In genomic region chr1:20477355-20478071, GRCh38 we compare ENCODE assay signal across 18 cellular contexts. TPM values are rescaled to one million over a fixed set of nuclear protein-coding genes. Genes with fewer than 3 reads are reported as not detected.
DNase-seq lines count a peak whose midpoint lies in the region; ATAC-seq and TF ChIP-seq lines count a peak whose summit lies in the region.
"Had no signal": no experiment of that assay in that cellular context is flagged by ENCODE, and none has a peak within 500 bp of the region (broad histone marks: within the 10 kb centered on the region; RNA-seq: fewer than 3 reads in every experiment).

No MANE protein-coding gene starts in this region.

- no peak overlapping the region for H3K4me3 Mint-ChIP-seq in HFFc6
- H3K4me3 Mint-ChIP-seq: activated T-cell treated with anti-CD3 and anti-CD28 coated beads, Interleukin-2, amount 50 U/mL, for 72 hours; natural killer cell had no signal

- DNase-seq in heart right ventricle (no peak), cardiac septum (ENCODE audit: low spot score) (no peak), fibroblast of the aortic adventitia (ENCODE audit: low read depth) (peak; percentile 64), posterior vena cava (ENCODE audit: low spot score) (no peak), GOT3 (lab: John Stamatoyannopoulos, UW) (no peak), HFFc6 (no peak)
- no peak for DNase-seq in stimulated activated CD8-positive, alpha-beta memory T cell treated with anti-CD3 and anti-CD28 coated beads, Interleukin-4, amount 100 ng/mL, for 48 hours
- DNase-seq: activated CD4-positive, alpha-beta T cell treated with anti-CD3 and anti-CD28 coated beads, Interleukin-2, amount 50 U/mL, for 1 hour; activated T-cell treated with anti-CD3 and anti-CD28 coated beads, Interleukin-2, amount 50 U/mL, for 72 hours; effector CD4-positive, alpha-beta T cell; natural killer cell; NCI-H187; NCI-H526 treated with DMSO at 0.1 percent for 48 hours; stimulated activated naive CD8-positive, alpha-beta T cell treated with anti-CD3 and anti-CD28 coated beads, Interleukin-15, Interleukin-2, amounts not matched to agents 100 U/mL and 50 U/mL, for 24 hours; T-helper 9 cell had no signal

- H3K9me3 ChIP-seq in heart right ventricle (no peaks in the 10 kb centered on the region), muscle layer of colon (ENCODE audit: low read length) (no peaks in the 10 kb centered on the region)
- H3K9me3 ChIP-seq: ascending aorta, gastroesophageal sphincter had no signal

- H3K4me1 ChIP-seq in heart right ventricle (peaks cover 8 to 33% (median 21%) of the 10 kb centered on the region in 9 donors), muscle layer of colon (ENCODE audit: insufficient read depth, low read length) (peaks cover 29% of the 10 kb centered on the region)
- H3K4me1 ChIP-seq: ascending aorta had no signal

- H3K27me3 Mint-ChIP-seq in HFFc6 (ENCODE audit: insufficient read depth): peaks cover 12% of the 10 kb centered on the region

- intact Hi-C loops in heart right ventricle (cut with DNase I): no loop called here
- intact Hi-C loops in cardiac septum (cut with DNase I): no loop called here
- intact Hi-C loops in posterior vena cava (cut with DNase I): no loop called here

- H3K9ac ChIP-seq in muscle layer of colon (ENCODE audit: low read length): no peak overlapping the region

- no peak for TF ChIP-seq CTCF in heart right ventricle (IDR thresholded peaks at IDR 0.05)
- TF ChIP-seq CTCF in fibroblast of the aortic adventitia (IDR thresholded peaks at IDR 0.05; ENCODE audit: insufficient read depth, low read length): no peak
- TF ChIP-seq CTCF in HFFc6 (IDR thresholded peaks at IDR 0.05): no peak

- 50 to 58% methylated on average over 10 of the region's 10 CpGs for WGBS in heart right ventricle, 2 donors

- no peak overlapping the region for H3K27ac Mint-ChIP-seq in HFFc6
- H3K27ac Mint-ChIP-seq: activated T-cell treated with anti-CD3 and anti-CD28 coated beads, Interleukin-2, amount 50 U/mL, for 72 hours; natural killer cell had no signal

- no peaks in the 10 kb centered on the region for H3K9me3 Mint-ChIP-seq in HFFc6
- H3K9me3 Mint-ChIP-seq: activated T-cell treated with anti-CD3 and anti-CD28 coated beads, Interleukin-2, amount 50 U/mL, for 72 hours; natural killer cell had no signal

- no peaks in the 10 kb centered on the region for H3K36me3 ChIP-seq in heart right ventricle
- no peaks in the 10 kb centered on the region for H3K36me3 ChIP-seq in muscle layer of colon (ENCODE audit: insufficient read depth, low read length)
- H3K36me3 ChIP-seq: ascending aorta, gastroesophageal sphincter had no signal

- ATAC-seq in heart right ventricle: peak in 5 of 8 donors; percentile 18 to 58 (median 40)
- ATAC-seq: activated T-cell treated with anti-CD3 and anti-CD28 coated beads, Interleukin-2, amount 50 U/mL, for 72 hours; gastroesophageal sphincter; natural killer cell; stimulated activated naive CD8-positive, alpha-beta T cell treated with anti-CD3 and anti-CD28 coated beads, Interleukin-15, Interleukin-2, amounts not matched to agents 100 U/mL and 50 U/mL, for 24 hours had no signal

- peaks cover 54% of the 10 kb centered on the region for H3K4me1 Mint-ChIP-seq in HFFc6 (ENCODE audit: low read depth)
- H3K4me1 Mint-ChIP-seq: natural killer cell had no signal

- no peaks in the 10 kb centered on the region for H3K36me3 Mint-ChIP-seq in HFFc6 (ENCODE audit: low read depth)
- H3K36me3 Mint-ChIP-seq: natural killer cell had no signal

- H3K4me3 ChIP-seq in heart right ventricle: no peak overlapping the region
- no peak overlapping the region for H3K4me3 ChIP-seq in fibroblast of the aortic adventitia (ENCODE audit: low read depth, low read length)
- H3K4me3 ChIP-seq in muscle layer of colon (ENCODE audit: low read depth in 1 of 2, low read length in 2 of 2): no peak overlapping the region
- H3K4me3 ChIP-seq: ascending aorta, gastroesophageal sphincter had no signal

- H3K27ac ChIP-seq in heart right ventricle (peak overlapping the region in 1 of 10 donors; percentile 19), muscle layer of colon (ENCODE audit: low read depth, low read length) (peak overlapping the region; percentile 48)
- H3K27ac ChIP-seq: ascending aorta, gastroesophageal sphincter had no signal

- H3K27me3 ChIP-seq in heart right ventricle (peaks cover 11 to 93% (median 81%) of the 10 kb centered on the region in 7 donors), muscle layer of colon (ENCODE audit: control insufficient read depth in 1 of 2, insufficient read depth in 2 of 2, low read length in 2 of 2) (no peaks in the 10 kb centered on the region)

RNA-seq across cellular contexts. Expression of gene CAMK2N1, which starts 8.5 kb away (rescaled TPM):
- 10 to 100 TPM in 4 of 10 donors, 1 to 10 TPM in 6; 4.0 to 12.9 (median 8.5) TPM for total RNA-seq in heart right ventricle
- 10 to 100 TPM in 1 of 2 donors, 1 to 10 TPM in 1; 4.7 to 10.6 TPM for polyA plus RNA-seq in heart right ventricle
- total RNA-seq in cardiac septum: 11.7 TPM
- total RNA-seq in fibroblast of the aortic adventitia (ENCODE audit: low replicate concordance): 5.2 and 28.5 TPM in 2 replicates
- 10 to 100 TPM; 12.3 to 22.9 TPM for total RNA-seq in posterior vena cava
- 10 to 100 TPM; 40.3 to 57.8 (median 42.6) TPM for total RNA-seq in HFFc6 (2021; fragmentation: NEBNext Ultra II Directional; extraction: Animal tissue kit (Norgen Biotek cat#: 25700))

RNA-seq across cellular contexts. Expression of gene MUL1, which starts 30.4 kb away (rescaled TPM):
- total RNA-seq in heart right ventricle (10 to 100 TPM; 33.7 to 60.3 (median 43.2) TPM), cardiac septum (35.1 TPM), fibroblast of the aortic adventitia (ENCODE audit: low replicate concordance) (23.7 and 24.4 TPM in 2 replicates), posterior vena cava (10 to 100 TPM; 20.9 to 21.7 TPM)
- polyA plus RNA-seq in heart right ventricle: 10 to 100 TPM in 1 of 2 donors, 1 to 10 TPM in 1; 7.6 to 36.4 TPM
- 10 to 100 TPM; 26.9 to 36.4 (median 27.8) TPM for total RNA-seq in HFFc6 (2021; fragmentation: NEBNext Ultra II Directional; extraction: Animal tissue kit (Norgen Biotek cat#: 25700))
